Comparison of ENCODE assay signal across 8 cellular contexts in genomic region chr20:32207626-32208498, GRCh38. TPM values are rescaled to one million over a fixed set of nuclear protein-coding genes. Genes with fewer than 3 reads are reported as not detected.
DNase-seq lines count a peak whose midpoint lies in the region; ATAC-seq and TF ChIP-seq lines count a peak whose summit lies in the region.

Gene PLAGL2 (minus strand): TSS chr20:32207743. CDS start chr20:32202178, 5,565 bp downstream.
Gene POFUT1 (plus strand): TSS chr20:32207880. CDS start chr20:32207942, 62 bp downstream.

- no peaks in the 10 kb centered on the region for H3K27me3 Mint-ChIP-seq in nephron (ENCODE audit: low read depth)

- TF ChIP-seq CTCF in KMS-11 (conservative IDR thresholded peaks at IDR 0.05; ENCODE audit: low read depth, low read length) (0 out of 2 replicates have a peak, but pooled peaks have one; percentile 23), nephron (IDR thresholded peaks at IDR 0.05; ENCODE audit: unreplicated experiment in 3 of 3) (peak in 1 of 3 experiments; percentile 32)

- peak within 1 kb of the TSS; percentile 84 for H2AFZ ChIP-seq in KMS-11 (ENCODE audit: low read depth)

- H4K20me1 ChIP-seq in KMS-11 (ENCODE audit: insufficient read depth), result peaks cover 5% of the 10 kb centered on the region; the same call in 1 of the 2 replicates

- peak; percentile 82 for ATAC-seq in GM21786 (IDR thresholded peaks at IDR 0.05; ENCODE audit: unreplicated experiment)
- ATAC-seq in stimulated activated naive CD8-positive, alpha-beta T cell treated with anti-CD3 and anti-CD28 coated beads, Interleukin-15, Interleukin-2, amounts not matched to agents 100 U/mL and 50 U/mL, for 24 hours, result peak; percentile 83

- peak within 1 kb of the TSS; percentile 54 for H3K27ac ChIP-seq in KMS-11

- peak; percentile 88 for DNase-seq in EL
- peak; percentile 92 for DNase-seq in RPMI7951 (ENCODE audit: low read depth)
- DNase-seq in activated T-helper 1 cell treated with anti-CD3 and anti-CD28 coated beads, Interleukin-2, amount 50 U/mL, for 16 hours (ENCODE audit: low read depth in 1 of 2, low spot score in 1 of 2), result peak; percentile 72 to 86
- peak; percentile 75 for DNase-seq in fibroblast of peridontal ligament (ENCODE audit: extremely low read depth)
- DNase-seq in stimulated activated naive CD8-positive, alpha-beta T cell treated with anti-CD3 and anti-CD28 coated beads, Interleukin-15, Interleukin-2, amounts not matched to agents 100 U/mL and 50 U/mL, for 24 hours, result peak; percentile 94

- peak within 1 kb of the TSS; percentile 97 for H3K4me2 ChIP-seq in KMS-11

- H3K27me3 ChIP-seq in KMS-11 (ENCODE audit: insufficient read depth, low read depth), result no peaks in the 10 kb centered on the region

- H3K79me2 ChIP-seq in KMS-11 (ENCODE audit: insufficient read depth, low read depth), result peaks cover 69% of the 10 kb centered on the region

- H3K9me3 Mint-ChIP-seq in nephron, result no peaks in the 10 kb centered on the region

- peaks cover 66% of the 10 kb centered on the region for H3K4me1 Mint-ChIP-seq in nephron

- H3K36me3 ChIP-seq in KMS-11 (ENCODE audit: insufficient read depth), result no peaks in the 10 kb centered on the region

- peaks cover 12% of the 10 kb centered on the region for H3K36me3 Mint-ChIP-seq in nephron (ENCODE audit: low read depth)

- H3K4me3 ChIP-seq in KMS-11 (IDR thresholded peaks at IDR 0.05; ENCODE audit: insufficient read depth, low read depth, low read length), result no peak within 1 kb of the TSS

- H3K9ac ChIP-seq in KMS-11, result peak within 1 kb of the TSS; percentile 95

- H3K4me3 Mint-ChIP-seq in nephron, result peak within 1 kb of the TSS; percentile 98 to 100 (median 99)

- H3K4me1 ChIP-seq in KMS-11 (ENCODE audit: low read depth, poor library complexity, severe bottlenecking), result peaks cover 49% of the 10 kb centered on the region

- peak within 1 kb of the TSS; percentile 62 to 98 (median 97) for H3K27ac Mint-ChIP-seq in nephron

RNA-seq across cellular contexts. Expression of gene PLAGL2, which starts in this region (rescaled TPM):
- total RNA-seq in RPMI7951 (2014; rRNA removed; shearing (Covaris generic)), result 5.9 and 6.0 TPM in 2 replicates

RNA-seq across cellular contexts. Expression of gene POFUT1, which starts in this region (rescaled TPM):
- total RNA-seq in RPMI7951 (2014; rRNA removed; shearing (Covaris generic)), result 65.2 and 81.3 TPM in 2 replicates
